ENCODE assay signal across 15 cellular contexts in genomic region chr5:27087820-27088219, GRCh38. TPM values are rescaled to one million over a fixed set of nuclear protein-coding genes. Genes with fewer than 3 reads are reported as not detected.
DNase-seq lines count a peak whose midpoint lies in the region; ATAC-seq and TF ChIP-seq lines count a peak whose summit lies in the region.
"Had no signal": no experiment of that assay in that cellular context is flagged by ENCODE, and none has a peak within 500 bp of the region (broad histone marks: within the 10 kb centered on the region; RNA-seq: fewer than 3 reads in every experiment).

No MANE protein-coding gene starts in this region.

- TF ChIP-seq RAD21 in neural cell (conservative IDR thresholded peaks at IDR 0.05), result peak; percentile 15

- DNase-seq in NCI-H446 (lab: John Stamatoyannopoulos, UW), result peak; percentile 37 to 56
- no peak for DNase-seq in putamen (ENCODE audit: low spot score)
- no peak for DNase-seq in activated CD8-positive, alpha-beta T cell treated with anti-CD3 and anti-CD28 coated beads, Interleukin-2, amount 10 ng/mL, durations not matched to agents 7 days and 5 days
- DNase-seq in SIG-M5 (lab: John Stamatoyannopoulos, UW), result no peak
- DNase-seq: BE2C; CD4-positive, alpha-beta memory T cell; DMS79; H9 had no signal

- H3K79me2 ChIP-seq in SU-DHL-6 (ENCODE audit: insufficient read depth, low read length) (no peaks in the 10 kb centered on the region), neural cell (replicated peaks; ENCODE audit: insufficient read depth, low read length) (no peaks in the 10 kb centered on the region)

- H3K9me3 ChIP-seq in SU-DHL-6 (ENCODE audit: insufficient read depth, low read length), result no peaks in the 10 kb centered on the region
- H3K9me3 ChIP-seq in neural cell (ENCODE audit: low read length), result no peaks in the 10 kb centered on the region
- H3K9me3 ChIP-seq: A549, BE2C had no signal

- peak; percentile 99 for TF ChIP-seq EP300 in neural cell (conservative IDR thresholded peaks at IDR 0.05; ENCODE audit: poor library complexity, severe bottlenecking)

- H3K27me3 ChIP-seq in SU-DHL-6 (ENCODE audit: low read length) (no peaks in the 10 kb centered on the region), neural cell (ENCODE audit: insufficient read depth, low read depth, low read length) (no peaks in the 10 kb centered on the region)
- H3K27me3 ChIP-seq: BE2C had no signal

- H3K27ac Mint-ChIP-seq in activated CD8-positive, alpha-beta T cell treated with anti-CD3 and anti-CD28 coated beads, Interleukin-2, amount 10 ng/mL, durations not matched to agents 7 days and 5 days, result no peak overlapping the region
- H3K27ac Mint-ChIP-seq: CD4-positive, alpha-beta memory T cell; GM23338; H9 had no signal

- no peaks in the 10 kb centered on the region for H3K36me3 Mint-ChIP-seq in activated CD8-positive, alpha-beta T cell treated with anti-CD3 and anti-CD28 coated beads, Interleukin-2, amount 10 ng/mL, durations not matched to agents 7 days and 5 days (ENCODE audit: low read depth)
- H3K36me3 Mint-ChIP-seq: CD4-positive, alpha-beta memory T cell had no signal

- H4K20me1 ChIP-seq in SU-DHL-6 (ENCODE audit: low read depth, low read length) (no peaks in the 10 kb centered on the region), neural cell (ENCODE audit: insufficient read depth) (no peaks in the 10 kb centered on the region)

- H3F3A ChIP-seq in SU-DHL-6 (ENCODE audit: insufficient read depth) (no peaks in the 10 kb centered on the region), neural cell (ENCODE audit: insufficient read depth, low read length, poor library complexity, severe bottlenecking) (no peaks in the 10 kb centered on the region)

- H2AFZ ChIP-seq in SU-DHL-6 (ENCODE audit: low read depth, low read length, severe bottlenecking) (peak overlapping the region; percentile 64), neural cell (ENCODE audit: low read depth, low read length) (no peak overlapping the region)
- H2AFZ ChIP-seq: GM23338 had no signal

- no peaks in the 10 kb centered on the region for H3K27me3 Mint-ChIP-seq in activated CD8-positive, alpha-beta T cell treated with anti-CD3 and anti-CD28 coated beads, Interleukin-2, amount 10 ng/mL, durations not matched to agents 7 days and 5 days (ENCODE audit: low read depth)
- H3K27me3 Mint-ChIP-seq: CD4-positive, alpha-beta memory T cell had no signal

- H3K4me1 Mint-ChIP-seq in activated CD8-positive, alpha-beta T cell treated with anti-CD3 and anti-CD28 coated beads, Interleukin-2, amount 10 ng/mL, durations not matched to agents 7 days and 5 days (ENCODE audit: low read depth), result no peaks in the 10 kb centered on the region
- H3K4me1 Mint-ChIP-seq: CD4-positive, alpha-beta memory T cell had no signal

- POLR2A ChIA-PET in activated CD8-positive, alpha-beta T cell treated with anti-CD3 and anti-CD28 coated beads, Interleukin-2, amount 10 ng/mL, durations not matched to agents 7 days and 5 days (lab: Charles Lee), result no interaction called here

- no peak for TF ChIP-seq CTCF in SU-DHL-6 (IDR thresholded peaks at IDR 0.05; ENCODE audit: insufficient read depth, low read length, poor library complexity, severe bottlenecking)
- TF ChIP-seq CTCF in neural cell (IDR thresholded peaks at IDR 0.05; ENCODE audit: poor library complexity, severe bottlenecking), result no peak

- peaks cover 9% of the 10 kb centered on the region for H3K9me3 Mint-ChIP-seq in activated CD8-positive, alpha-beta T cell treated with anti-CD3 and anti-CD28 coated beads, Interleukin-2, amount 10 ng/mL, durations not matched to agents 7 days and 5 days (ENCODE audit: insufficient read depth)
- H3K9me3 Mint-ChIP-seq: GM23338, H9 had no signal

- H3K4me3 ChIP-seq in SU-DHL-6 (ENCODE audit: insufficient read depth, low read length, poor library complexity, severe bottlenecking) (no peak overlapping the region), neural cell (ENCODE audit: low read length) (no peak overlapping the region)
- H3K4me3 ChIP-seq: A549, GM23338 had no signal

- no peak for ATAC-seq in activated CD8-positive, alpha-beta T cell treated with anti-CD3 and anti-CD28 coated beads, Interleukin-2, amount 10 ng/mL, durations not matched to agents 7 days and 5 days
- ATAC-seq: A549, GM23338 had no signal

- no peak overlapping the region for H3K4me3 Mint-ChIP-seq in activated CD8-positive, alpha-beta T cell treated with anti-CD3 and anti-CD28 coated beads, Interleukin-2, amount 10 ng/mL, durations not matched to agents 7 days and 5 days
- H3K4me3 Mint-ChIP-seq: CD4-positive, alpha-beta memory T cell; GM23338; H9 had no signal

- H3K27ac ChIP-seq in SU-DHL-6 (ENCODE audit: low read depth, low read length), result no peak overlapping the region
- no peak overlapping the region for H3K27ac ChIP-seq in neural cell (ENCODE audit: low read length)
- H3K27ac ChIP-seq: A549, C4-2B, HL-60 had no signal

- H3K9ac ChIP-seq in SU-DHL-6 (ENCODE audit: low read length) (no peak overlapping the region), neural cell (ENCODE audit: low read length) (no peak overlapping the region)

- H3K36me3 ChIP-seq in SU-DHL-6 (ENCODE audit: low read length), result no peaks in the 10 kb centered on the region
- no peaks in the 10 kb centered on the region for H3K36me3 ChIP-seq in neural cell (ENCODE audit: insufficient read depth, low read length)
- H3K36me3 ChIP-seq: BE2C had no signal

- CTCF ChIA-PET in activated CD8-positive, alpha-beta T cell treated with anti-CD3 and anti-CD28 coated beads, Interleukin-2, amount 10 ng/mL, durations not matched to agents 7 days and 5 days (lab: Charles Lee), result no interaction called here

- H3K4me2 ChIP-seq in SU-DHL-6 (ENCODE audit: low read depth, low read length, poor library complexity, severe bottlenecking) (peak overlapping the region; percentile 42), neural cell (ENCODE audit: low read length) (no peak overlapping the region)
- H3K4me2 ChIP-seq: A549, GM23338 had no signal

- H3K9me2 ChIP-seq in SU-DHL-6 (replicated peaks; ENCODE audit: insufficient read depth, low read length), result no peaks in the 10 kb centered on the region
- H3K9me2 ChIP-seq in neural cell (ENCODE audit: insufficient read depth, low read length), result no peaks in the 10 kb centered on the region

TF ChIP-seq in neural cell, 6 proteins besides CTCF, POLR2A, EP300 and RAD21:
- peak; percentile 60 for TF ChIP-seq REST (IDR thresholded peaks at IDR 0.05; ENCODE audit: borderline replicate concordance)
- no peak for TF ChIP-seq SMC3 (conservative IDR thresholded peaks at IDR 0.05; ENCODE audit: poor library complexity)
- TF ChIP-seq POLR2AphosphoS5 (IDR thresholded peaks at IDR 0.05), result peak; percentile 97
- no peak for TF ChIP-seq MXI1 (conservative IDR thresholded peaks at IDR 0.05; ENCODE audit: poor library complexity, severe bottlenecking)
- TF ChIP-seq EZH2 (IDR thresholded peaks at IDR 0.05; ENCODE audit: borderline replicate concordance, insufficient read depth, low read length, poor library complexity, severe bottlenecking), result no peak
- TF ChIP-seq TAF1 (IDR thresholded peaks at IDR 0.05; ENCODE audit: low read depth), result no peak

RNA-seq across cellular contexts. Expression of gene CDH9, which starts 49.4 kb away (rescaled TPM):
- 1.7 and 3.4 TPM in 2 replicates for polyA plus RNA-seq in neural cell
- 3.2 and 5.1 TPM in 2 replicates for polyA minus RNA-seq in neural cell
- not detected for total RNA-seq in activated CD8-positive, alpha-beta T cell treated with anti-CD3 and anti-CD28 coated beads, Interleukin-2, amount 10 ng/mL, durations not matched to agents 7 days and 5 days
- total RNA-seq: CD4-positive, alpha-beta memory T cell had no signal
- polyA plus RNA-seq: AG04450; CD4-positive, alpha-beta memory T cell had no signal

Comparison
In these comparisons a context has a peak if more than half of its experiments do, and no peak if none do; other contexts are left out.
1. DNase-seq: peak in NCI-H446 (2 of 2); none in putamen (single experiment), activated CD8-positive, alpha-beta T cell treated with anti-CD3 and anti-CD28 coated beads, Interleukin-2, amount 10 ng/mL, durations not matched to agents 7 days and 5 days (single experiment) and SIG-M5 (single experiment).